Comparison of ENCODE assay signal across 1 cellular context in the genomic region with DNA sequence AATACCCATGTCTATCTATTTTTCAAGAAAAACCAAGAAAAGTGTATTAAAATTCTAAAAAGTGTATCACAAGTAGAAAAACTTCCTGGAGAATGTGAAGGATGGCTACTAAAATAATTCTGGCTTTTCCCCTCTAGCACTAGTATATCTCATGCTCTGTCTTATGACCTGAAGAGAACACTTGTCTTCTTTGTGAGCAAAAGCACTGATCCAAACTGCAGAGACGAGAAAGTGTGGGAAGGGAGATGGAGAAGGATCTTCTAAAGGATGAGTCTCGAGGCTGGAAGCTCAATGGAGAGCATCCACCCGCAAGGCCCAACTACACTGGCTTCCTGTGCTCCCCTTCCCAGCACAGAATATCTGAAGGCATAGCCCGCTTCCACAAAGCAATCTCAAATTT.
TF ChIP-seq lines count a peak whose summit lies in the region.

No MANE protein-coding gene starts in this region.

TF ChIP-seq in GM12878, 131 proteins besides CTCF, POLR2A, EP300 and RAD21:
- TF ChIP-seq KDM1A (IDR thresholded peaks at IDR 0.05; ENCODE audit: borderline replicate concordance): no peak
- TF ChIP-seq RELA (IDR thresholded peaks at IDR 0.05; ENCODE audit: borderline replicate concordance, partially characterized antibody): no peak
- TF ChIP-seq SUPT20H (IDR thresholded peaks at IDR 0.05; ENCODE audit: borderline replicate concordance, control insufficient read depth, low read depth, low read length): no peak
- TF ChIP-seq CREM (IDR thresholded peaks at IDR 0.05; ENCODE audit: low read depth): no peak
- TF ChIP-seq, protein P1, sequence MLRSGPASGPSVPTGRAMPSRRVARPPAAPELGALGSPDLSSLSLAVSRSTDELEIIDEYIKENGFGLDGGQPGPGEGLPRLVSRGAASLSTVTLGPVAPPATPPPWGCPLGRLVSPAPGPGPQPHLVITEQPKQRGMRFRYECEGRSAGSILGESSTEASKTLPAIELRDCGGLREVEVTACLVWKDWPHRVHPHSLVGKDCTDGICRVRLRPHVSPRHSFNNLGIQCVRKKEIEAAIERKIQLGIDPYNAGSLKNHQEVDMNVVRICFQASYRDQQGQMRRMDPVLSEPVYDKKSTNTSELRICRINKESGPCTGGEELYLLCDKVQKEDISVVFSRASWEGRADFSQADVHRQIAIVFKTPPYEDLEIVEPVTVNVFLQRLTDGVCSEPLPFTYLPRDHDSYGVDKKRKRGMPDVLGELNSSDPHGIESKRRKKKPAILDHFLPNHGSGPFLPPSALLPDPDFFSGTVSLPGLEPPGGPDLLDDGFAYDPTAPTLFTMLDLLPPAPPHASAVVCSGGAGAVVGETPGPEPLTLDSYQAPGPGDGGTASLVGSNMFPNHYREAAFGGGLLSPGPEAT (IDR thresholded peaks at IDR 0.05; ENCODE audit: low read depth): no peak
- no peak for TF ChIP-seq SRF (IDR thresholded peaks at IDR 0.05; ENCODE audit: low read depth in 2 of 2, low read length in 2 of 2)
- TF ChIP-seq, protein P2, sequence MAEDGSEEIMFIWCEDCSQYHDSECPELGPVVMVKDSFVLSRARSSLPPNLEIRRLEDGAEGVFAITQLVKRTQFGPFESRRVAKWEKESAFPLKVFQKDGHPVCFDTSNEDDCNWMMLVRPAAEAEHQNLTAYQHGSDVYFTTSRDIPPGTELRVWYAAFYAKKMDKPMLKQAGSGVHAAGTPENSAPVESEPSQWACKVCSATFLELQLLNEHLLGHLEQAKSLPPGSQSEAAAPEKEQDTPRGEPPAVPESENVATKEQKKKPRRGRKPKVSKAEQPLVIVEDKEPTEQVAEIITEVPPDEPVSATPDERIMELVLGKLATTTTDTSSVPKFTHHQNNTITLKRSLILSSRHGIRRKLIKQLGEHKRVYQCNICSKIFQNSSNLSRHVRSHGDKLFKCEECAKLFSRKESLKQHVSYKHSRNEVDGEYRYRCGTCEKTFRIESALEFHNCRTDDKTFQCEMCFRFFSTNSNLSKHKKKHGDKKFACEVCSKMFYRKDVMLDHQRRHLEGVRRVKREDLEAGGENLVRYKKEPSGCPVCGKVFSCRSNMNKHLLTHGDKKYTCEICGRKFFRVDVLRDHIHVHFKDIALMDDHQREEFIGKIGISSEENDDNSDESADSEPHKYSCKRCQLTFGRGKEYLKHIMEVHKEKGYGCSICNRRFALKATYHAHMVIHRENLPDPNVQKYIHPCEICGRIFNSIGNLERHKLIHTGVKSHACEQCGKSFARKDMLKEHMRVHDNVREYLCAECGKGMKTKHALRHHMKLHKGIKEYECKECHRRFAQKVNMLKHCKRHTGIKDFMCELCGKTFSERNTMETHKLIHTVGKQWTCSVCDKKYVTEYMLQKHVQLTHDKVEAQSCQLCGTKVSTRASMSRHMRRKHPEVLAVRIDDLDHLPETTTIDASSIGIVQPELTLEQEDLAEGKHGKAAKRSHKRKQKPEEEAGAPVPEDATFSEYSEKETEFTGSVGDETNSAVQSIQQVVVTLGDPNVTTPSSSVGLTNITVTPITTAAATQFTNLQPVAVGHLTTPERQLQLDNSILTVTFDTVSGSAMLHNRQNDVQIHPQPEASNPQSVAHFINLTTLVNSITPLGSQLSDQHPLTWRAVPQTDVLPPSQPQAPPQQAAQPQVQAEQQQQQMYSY (CRISPR knock-in tag; IDR thresholded peaks at IDR 0.05): no peak
- no peak for TF ChIP-seq MEF2A (IDR thresholded peaks at IDR 0.05; ENCODE audit: insufficient read depth, low read depth, low read length)
- TF ChIP-seq TCF3 (IDR thresholded peaks at IDR 0.05; ENCODE audit: borderline replicate concordance, insufficient read depth, low read depth, low read length): no peak
- no peak for TF ChIP-seq MEF2B (IDR thresholded peaks at IDR 0.05; ENCODE audit: partially characterized antibody, poor library complexity, severe bottlenecking)
- TF ChIP-seq BHLHE40 (IDR thresholded peaks at IDR 0.05; ENCODE audit: borderline replicate concordance in 1 of 2, low read depth in 2 of 2, low read length in 1 of 2): no peak
- TF ChIP-seq IKZF1 (conservative IDR thresholded peaks at IDR 0.05): no peak
- TF ChIP-seq STAT3 (IDR thresholded peaks at IDR 0.05; ENCODE audit: low read depth, low read length): no peak
- TF ChIP-seq, protein P3, sequence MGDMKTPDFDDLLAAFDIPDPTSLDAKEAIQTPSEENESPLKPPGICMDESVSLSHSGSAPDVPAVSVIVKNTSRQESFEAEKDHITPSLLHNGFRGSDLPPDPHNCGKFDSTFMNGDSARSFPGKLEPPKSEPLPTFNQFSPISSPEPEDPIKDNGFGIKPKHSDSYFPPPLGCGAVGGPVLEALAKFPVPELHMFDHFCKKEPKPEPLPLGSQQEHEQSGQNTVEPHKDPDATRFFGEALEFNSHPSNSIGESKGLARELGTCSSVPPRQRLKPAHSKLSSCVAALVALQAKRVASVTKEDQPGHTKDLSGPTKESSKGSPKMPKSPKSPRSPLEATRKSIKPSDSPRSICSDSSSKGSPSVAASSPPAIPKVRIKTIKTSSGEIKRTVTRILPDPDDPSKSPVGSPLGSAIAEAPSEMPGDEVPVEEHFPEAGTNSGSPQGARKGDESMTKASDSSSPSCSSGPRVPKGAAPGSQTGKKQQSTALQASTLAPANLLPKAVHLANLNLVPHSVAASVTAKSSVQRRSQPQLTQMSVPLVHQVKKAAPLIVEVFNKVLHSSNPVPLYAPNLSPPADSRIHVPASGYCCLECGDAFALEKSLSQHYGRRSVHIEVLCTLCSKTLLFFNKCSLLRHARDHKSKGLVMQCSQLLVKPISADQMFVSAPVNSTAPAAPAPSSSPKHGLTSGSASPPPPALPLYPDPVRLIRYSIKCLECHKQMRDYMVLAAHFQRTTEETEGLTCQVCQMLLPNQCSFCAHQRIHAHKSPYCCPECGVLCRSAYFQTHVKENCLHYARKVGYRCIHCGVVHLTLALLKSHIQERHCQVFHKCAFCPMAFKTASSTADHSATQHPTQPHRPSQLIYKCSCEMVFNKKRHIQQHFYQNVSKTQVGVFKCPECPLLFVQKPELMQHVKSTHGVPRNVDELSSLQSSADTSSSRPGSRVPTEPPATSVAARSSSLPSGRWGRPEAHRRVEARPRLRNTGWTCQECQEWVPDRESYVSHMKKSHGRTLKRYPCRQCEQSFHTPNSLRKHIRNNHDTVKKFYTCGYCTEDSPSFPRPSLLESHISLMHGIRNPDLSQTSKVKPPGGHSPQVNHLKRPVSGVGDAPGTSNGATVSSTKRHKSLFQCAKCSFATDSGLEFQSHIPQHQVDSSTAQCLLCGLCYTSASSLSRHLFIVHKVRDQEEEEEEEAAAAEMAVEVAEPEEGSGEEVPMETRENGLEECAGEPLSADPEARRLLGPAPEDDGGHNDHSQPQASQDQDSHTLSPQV (IDR thresholded peaks at IDR 0.05): no peak
- TF ChIP-seq YBX1 (IDR thresholded peaks at IDR 0.05): no peak
- no peak for TF ChIP-seq STAT1 (conservative IDR thresholded peaks at IDR 0.05)
- no peak for TF ChIP-seq ASH2L (IDR thresholded peaks at IDR 0.05; ENCODE audit: borderline replicate concordance, low read depth)
